ENCODE assay signal across 2 cellular contexts in genomic region chr1:17234405-17234804, GRCh38.
TF ChIP-seq lines count a peak whose summit lies in the region.

No MANE protein-coding gene starts in this region.

TF ChIP-seq in HCT116, 20 proteins besides CTCF, POLR2A, EP300 and RAD21:
- TF ChIP-seq, protein P1, sequence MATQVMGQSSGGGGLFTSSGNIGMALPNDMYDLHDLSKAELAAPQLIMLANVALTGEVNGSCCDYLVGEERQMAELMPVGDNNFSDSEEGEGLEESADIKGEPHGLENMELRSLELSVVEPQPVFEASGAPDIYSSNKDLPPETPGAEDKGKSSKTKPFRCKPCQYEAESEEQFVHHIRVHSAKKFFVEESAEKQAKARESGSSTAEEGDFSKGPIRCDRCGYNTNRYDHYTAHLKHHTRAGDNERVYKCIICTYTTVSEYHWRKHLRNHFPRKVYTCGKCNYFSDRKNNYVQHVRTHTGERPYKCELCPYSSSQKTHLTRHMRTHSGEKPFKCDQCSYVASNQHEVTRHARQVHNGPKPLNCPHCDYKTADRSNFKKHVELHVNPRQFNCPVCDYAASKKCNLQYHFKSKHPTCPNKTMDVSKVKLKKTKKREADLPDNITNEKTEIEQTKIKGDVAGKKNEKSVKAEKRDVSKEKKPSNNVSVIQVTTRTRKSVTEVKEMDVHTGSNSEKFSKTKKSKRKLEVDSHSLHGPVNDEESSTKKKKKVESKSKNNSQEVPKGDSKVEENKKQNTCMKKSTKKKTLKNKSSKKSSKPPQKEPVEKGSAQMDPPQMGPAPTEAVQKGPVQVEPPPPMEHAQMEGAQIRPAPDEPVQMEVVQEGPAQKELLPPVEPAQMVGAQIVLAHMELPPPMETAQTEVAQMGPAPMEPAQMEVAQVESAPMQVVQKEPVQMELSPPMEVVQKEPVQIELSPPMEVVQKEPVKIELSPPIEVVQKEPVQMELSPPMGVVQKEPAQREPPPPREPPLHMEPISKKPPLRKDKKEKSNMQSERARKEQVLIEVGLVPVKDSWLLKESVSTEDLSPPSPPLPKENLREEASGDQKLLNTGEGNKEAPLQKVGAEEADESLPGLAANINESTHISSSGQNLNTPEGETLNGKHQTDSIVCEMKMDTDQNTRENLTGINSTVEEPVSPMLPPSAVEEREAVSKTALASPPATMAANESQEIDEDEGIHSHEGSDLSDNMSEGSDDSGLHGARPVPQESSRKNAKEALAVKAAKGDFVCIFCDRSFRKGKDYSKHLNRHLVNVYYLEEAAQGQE (IDR thresholded peaks at IDR 0.05; ENCODE audit: low read depth): no peak
- TF ChIP-seq ELF1 (IDR thresholded peaks at IDR 0.05; ENCODE audit: borderline replicate concordance, low read depth): no peak

TF ChIP-seq in endothelial cell of umbilical vein, 7 proteins besides CTCF, POLR2A, EP300 and RAD21:
- TF ChIP-seq JUN (IDR thresholded peaks at IDR 0.05; ENCODE audit: borderline replicate concordance, insufficient read depth, insufficient read length, low read depth): no peak
- TF ChIP-seq POLR2AphosphoS5 (IDR thresholded peaks at IDR 0.05; ENCODE audit: insufficient read depth, low read depth, low read length): no peak
- TF ChIP-seq GATA2 (IDR thresholded peaks at IDR 0.05; ENCODE audit: insufficient read depth, insufficient read length, low read depth, low read length): no peak
- no peak for TF ChIP-seq FOS (IDR thresholded peaks at IDR 0.05; ENCODE audit: borderline replicate concordance, insufficient read depth, low read length)
- TF ChIP-seq EZH2 (IDR thresholded peaks at IDR 0.05; ENCODE audit: borderline replicate concordance, low read depth, low read length, severe bottlenecking): no peak
- TF ChIP-seq MYC (IDR thresholded peaks at IDR 0.05; ENCODE audit: low read depth, low read length): no peak
- TF ChIP-seq MAX (IDR thresholded peaks at IDR 0.05; ENCODE audit: insufficient read depth, insufficient read length): no peak
